ENCODE assay signal across 1 cellular context in genomic region chr17:66200685-66201092, GRCh38.
TF ChIP-seq lines count a peak whose summit lies in the region.

No MANE protein-coding gene starts in this region.

TF ChIP-seq in HepG2, 621 proteins besides CTCF, POLR2A, EP300 and RAD21 (continued from another document and continues in another):
- TF ChIP-seq ZNF609 (CRISPR knock-in tag; IDR thresholded peaks at IDR 0.05; ENCODE audit: borderline replicate concordance) (0 out of 2 replicates have a peak, but pooled peaks have one; percentile 37), RFX5 (IDR thresholded peaks at IDR 0.05; ENCODE audit: low read depth, low read length) (no peak), NR2C2 (CRISPR knock-in tag; IDR thresholded peaks at IDR 0.05; ENCODE audit: borderline replicate concordance) (peak; percentile 22; the same call in 1 of the 2 replicates), ZNF407 (CRISPR knock-in tag; IDR thresholded peaks at IDR 0.05; ENCODE audit: not compliant biosample characterization) (no peak), NR0B2 (CRISPR knock-in tag; IDR thresholded peaks at IDR 0.05) (0 out of 2 replicates have a peak, but pooled peaks have one; percentile 34), MAFF (IDR thresholded peaks at IDR 0.05; ENCODE audit: low read depth, low read length) (no peak), ZBTB33 (CRISPR knock-in tag; IDR thresholded peaks at IDR 0.05) (peak; percentile 81), CHD2 (IDR thresholded peaks at IDR 0.05; ENCODE audit: low read depth, low read length) (no peak), KLF12 (CRISPR knock-in tag; IDR thresholded peaks at IDR 0.05; ENCODE audit: borderline replicate concordance) (no peak), ZBTB4 (CRISPR knock-in tag; IDR thresholded peaks at IDR 0.05; ENCODE audit: borderline replicate concordance) (no peak), FOSL1 (CRISPR knock-in tag; IDR thresholded peaks at IDR 0.05; ENCODE audit: borderline replicate concordance) (no peak), BRF2 (CRISPR knock-in tag; IDR thresholded peaks at IDR 0.05) (no peak), JDP2 (CRISPR knock-in tag; IDR thresholded peaks at IDR 0.05; ENCODE audit: borderline replicate concordance) (no peak), ZNF414 (CRISPR knock-in tag; IDR thresholded peaks at IDR 0.05) (no peak), SIN3A (IDR thresholded peaks at IDR 0.05; ENCODE audit: borderline replicate concordance, low read depth, low read length) (no peak), SAFB2 (CRISPR knock-in tag; IDR thresholded peaks at IDR 0.05; ENCODE audit: borderline replicate concordance, low read depth) (no peak), FOSL2 (CRISPR knock-in tag; IDR thresholded peaks at IDR 0.05) (peak; percentile 62), ZBTB8A (CRISPR knock-in tag; IDR thresholded peaks at IDR 0.05; ENCODE audit: borderline replicate concordance, low read depth) (no peak), SP4 (CRISPR knock-in tag; IDR thresholded peaks at IDR 0.05) (no peak; the same call in 1 of the 2 replicates), SRSF1 (optimal IDR thresholded peaks at IDR 0.05; ENCODE audit: low read depth, low read length) (no peak), DZIP1 (CRISPR knock-in tag; IDR thresholded peaks at IDR 0.05) (no peak), ZC3H13 (CRISPR knock-in tag; IDR thresholded peaks at IDR 0.05) (no peak)
